ENCODE assay signal across 27 cellular contexts in genomic region chr3:133381346-133382109, GRCh38. TPM values are rescaled to one million over a fixed set of nuclear protein-coding genes. Genes with fewer than 3 reads are reported as not detected.
"Had no signal": no experiment of that assay in that cellular context is flagged by ENCODE, and none has a peak within 500 bp of the region (broad histone marks: within the 10 kb centered on the region; RNA-seq: fewer than 3 reads in every experiment).

No MANE protein-coding gene starts in this region.

- H3K27me3 ChIP-seq: cardiac muscle cell, spleen, upper lobe of left lung had no signal

- ATAC-seq: activated CD4-positive, CD25-positive, alpha-beta regulatory T cell treated with anti-CD3 and anti-CD28 coated beads, Interleukin-2, amount 50 U/mL, for 24 hours; activated CD8-positive, alpha-beta memory T cell treated with anti-CD3 and anti-CD28 coated beads, Interleukin-2, amount 10 ng/mL, durations not matched to agents 7 days and 5 days; foreskin keratinocyte; left ventricle myocardium superior had no signal

- H3K9me3 ChIP-seq: spleen, upper lobe of left lung had no signal

- H3K9me3 Mint-ChIP-seq: activated CD4-positive, alpha-beta memory T cell treated with anti-CD3 and anti-CD28 coated beads, Interleukin-2, amount 10 ng/mL, durations not matched to agents 7 days and 5 days; activated CD4-positive, alpha-beta T cell treated with anti-CD3 and anti-CD28 coated beads, Interleukin-2, amount 10 ng/mL, durations not matched to agents 24 days and 14 days; activated naive CD4-positive, alpha-beta T cell treated with anti-CD3 and anti-CD28 coated beads, Interleukin-2, amount 10 ng/mL, durations not matched to agents 7 days and 5 days; naive B cell; T-helper 2 cell treated with Interferon-gamma antibody and Interleukin-4, amounts not matched to agents 5 μg/mL and 100 μg/mL, for 36 hours had no signal

- H3K27me3 Mint-ChIP-seq: activated CD4-positive, alpha-beta memory T cell treated with anti-CD3 and anti-CD28 coated beads, Interleukin-2, amount 10 ng/mL, durations not matched to agents 7 days and 5 days; activated CD8-positive, alpha-beta memory T cell treated with anti-CD3 and anti-CD28 coated beads, Interleukin-2, amount 10 ng/mL, durations not matched to agents 7 days and 5 days; progenitor cell of endocrine pancreas had no signal

- H3K4me3 ChIP-seq: cardiac muscle cell, spleen, upper lobe of left lung had no signal

- H3K36me3 ChIP-seq: cardiac muscle cell, spleen had no signal

- DNase-seq: activated CD4-positive, alpha-beta memory T cell treated with anti-CD3 and anti-CD28 coated beads, Interleukin-2, amount 10 ng/mL, durations not matched to agents 7 days and 5 days; activated CD4-positive, alpha-beta T cell treated with anti-CD3 and anti-CD28 coated beads, Interleukin-2, amount 10 ng/mL, durations not matched to agents 24 days and 14 days; activated CD8-positive, alpha-beta memory T cell treated with anti-CD3 and anti-CD28 coated beads, Interleukin-2, amount 10 ng/mL, durations not matched to agents 7 days and 5 days; activated effector memory CD4-positive, alpha-beta T cell treated with anti-CD3 and anti-CD28 coated beads, Interleukin-2, amount 50 U/mL, for 16 hours; activated naive CD4-positive, alpha-beta T cell treated with anti-CD3 and anti-CD28 coated beads, Interleukin-2, amount 10 ng/mL, durations not matched to agents 7 days and 5 days; activated T-cell treated with anti-CD3 and anti-CD28 coated beads for 4 hours; amygdala; effector CD4-positive, alpha-beta T cell; foreskin keratinocyte; hippocampal formation; left ventricle myocardium superior; naive B cell; retina; spleen; stimulated activated CD4-positive, alpha-beta T cell treated with anti-CD3 and anti-CD28 coated beads, Interleukin-4, amount 100 ng/mL, for 1 hour; stimulated activated naive CD4-positive, alpha-beta T cell had no signal

- H3K4me1 ChIP-seq: foreskin keratinocyte had no signal

- H3K27ac ChIP-seq: cardiac muscle cell, foreskin keratinocyte, spleen, upper lobe of left lung, VCaP had no signal

- H3K4me1 Mint-ChIP-seq: activated CD4-positive, alpha-beta memory T cell treated with anti-CD3 and anti-CD28 coated beads, Interleukin-2, amount 10 ng/mL, durations not matched to agents 7 days and 5 days; activated CD4-positive, alpha-beta T cell treated with anti-CD3 and anti-CD28 coated beads, Interleukin-2, amount 10 ng/mL, durations not matched to agents 24 days and 14 days; activated CD8-positive, alpha-beta memory T cell treated with anti-CD3 and anti-CD28 coated beads, Interleukin-2, amount 10 ng/mL, durations not matched to agents 7 days and 5 days; activated naive CD4-positive, alpha-beta T cell treated with anti-CD3 and anti-CD28 coated beads, Interleukin-2, amount 10 ng/mL, durations not matched to agents 7 days and 5 days had no signal

- H3K27ac Mint-ChIP-seq: activated CD4-positive, alpha-beta memory T cell treated with anti-CD3 and anti-CD28 coated beads, Interleukin-2, amount 10 ng/mL, durations not matched to agents 7 days and 5 days; activated CD4-positive, alpha-beta T cell treated with anti-CD3 and anti-CD28 coated beads, Interleukin-2, amount 10 ng/mL, durations not matched to agents 24 days and 14 days; activated CD8-positive, alpha-beta memory T cell treated with anti-CD3 and anti-CD28 coated beads, Interleukin-2, amount 10 ng/mL, durations not matched to agents 7 days and 5 days; activated naive CD4-positive, alpha-beta T cell treated with anti-CD3 and anti-CD28 coated beads, Interleukin-2, amount 10 ng/mL, durations not matched to agents 7 days and 5 days; progenitor cell of endocrine pancreas; T-helper 2 cell treated with Interferon-gamma antibody and Interleukin-4, amounts not matched to agents 5 μg/mL and 100 μg/mL, for 36 hours had no signal

- H3K36me3 Mint-ChIP-seq: activated CD8-positive, alpha-beta memory T cell treated with anti-CD3 and anti-CD28 coated beads, Interleukin-2, amount 10 ng/mL, durations not matched to agents 7 days and 5 days; activated naive CD4-positive, alpha-beta T cell treated with anti-CD3 and anti-CD28 coated beads, Interleukin-2, amount 10 ng/mL, durations not matched to agents 7 days and 5 days; naive B cell had no signal

- H3K4me3 Mint-ChIP-seq: activated CD4-positive, alpha-beta memory T cell treated with anti-CD3 and anti-CD28 coated beads, Interleukin-2, amount 10 ng/mL, durations not matched to agents 7 days and 5 days; activated CD4-positive, alpha-beta T cell treated with anti-CD3 and anti-CD28 coated beads, Interleukin-2, amount 10 ng/mL, durations not matched to agents 24 days and 14 days; activated CD8-positive, alpha-beta memory T cell treated with anti-CD3 and anti-CD28 coated beads, Interleukin-2, amount 10 ng/mL, durations not matched to agents 7 days and 5 days; activated naive CD4-positive, alpha-beta T cell treated with anti-CD3 and anti-CD28 coated beads, Interleukin-2, amount 10 ng/mL, durations not matched to agents 7 days and 5 days; naive B cell; T-helper 2 cell treated with Interferon-gamma antibody and Interleukin-4, amounts not matched to agents 5 μg/mL and 100 μg/mL, for 36 hours had no signal

RNA-seq across cellular contexts. Expression of gene BFSP2, which starts 18.3 kb away (rescaled TPM):
- total RNA-seq: activated CD4-positive, alpha-beta T cell treated with anti-CD3 and anti-CD28 coated beads, Interleukin-2, amount 10 ng/mL, durations not matched to agents 24 days and 14 days; cardiac muscle cell; cerebellum; foreskin keratinocyte; left ventricle myocardium superior; mononuclear cell; omental fat pad; progenitor cell of endocrine pancreas had no signal
- polyA plus RNA-seq: cardiac muscle cell, esophagus, foreskin keratinocyte, neural cell had no signal
